2 cellular contexts compared by ENCODE assay signal in genomic region chr3:187759601-187760000, GRCh38.
TF ChIP-seq lines count a peak whose summit lies in the region.

No MANE protein-coding gene starts in this region.

TF ChIP-seq in IMR-90, 13 proteins besides CTCF, POLR2A, EP300 and RAD21 (continued from another document):
- TF ChIP-seq MAZ (IDR thresholded peaks at IDR 0.05; ENCODE audit: borderline replicate concordance, low read depth, low read length) (no peak), CHD1 (IDR thresholded peaks at IDR 0.05; ENCODE audit: low read depth, low read length) (no peak), CEBPB (IDR thresholded peaks at IDR 0.05; ENCODE audit: low read depth, low read length) (no peak), ELK1 (IDR thresholded peaks at IDR 0.05; ENCODE audit: borderline replicate concordance, low read depth, low read length) (no peak), MAFK (IDR thresholded peaks at IDR 0.05; ENCODE audit: low read depth, low read length) (no peak), NFE2L2 (IDR thresholded peaks at IDR 0.05; ENCODE audit: low read depth, low read length) (no peak), SMC3 (IDR thresholded peaks at IDR 0.05; ENCODE audit: low read depth, low read length) (no peak), BHLHE40 (IDR thresholded peaks at IDR 0.05; ENCODE audit: low read depth, low read length) (no peak), RFX5 (IDR thresholded peaks at IDR 0.05; ENCODE audit: low read depth, low read length) (no peak), MXI1 (IDR thresholded peaks at IDR 0.05; ENCODE audit: borderline replicate concordance, low read depth, low read length) (no peak)
- TF ChIP-seq, protein P1, sequence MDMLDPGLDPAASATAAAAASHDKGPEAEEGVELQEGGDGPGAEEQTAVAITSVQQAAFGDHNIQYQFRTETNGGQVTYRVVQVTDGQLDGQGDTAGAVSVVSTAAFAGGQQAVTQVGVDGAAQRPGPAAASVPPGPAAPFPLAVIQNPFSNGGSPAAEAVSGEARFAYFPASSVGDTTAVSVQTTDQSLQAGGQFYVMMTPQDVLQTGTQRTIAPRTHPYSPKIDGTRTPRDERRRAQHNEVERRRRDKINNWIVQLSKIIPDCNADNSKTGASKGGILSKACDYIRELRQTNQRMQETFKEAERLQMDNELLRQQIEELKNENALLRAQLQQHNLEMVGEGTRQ (IDR thresholded peaks at IDR 0.05; ENCODE audit: low read depth, low read length), result no peak

TF ChIP-seq in GM23338, 12 proteins besides CTCF, POLR2A, EP300 and RAD21:
- no peak for TF ChIP-seq REST (IDR thresholded peaks at IDR 0.05; ENCODE audit: unreplicated experiment)
- TF ChIP-seq STAT1 (IDR thresholded peaks at IDR 0.05; ENCODE audit: unreplicated experiment), result no peak
